8 cellular contexts compared by ENCODE assay signal in genomic region chr14:75559451-75560187, GRCh38. TPM values are rescaled to one million over a fixed set of nuclear protein-coding genes. Genes with fewer than 3 reads are reported as not detected.
A peak's percentile ranks its signal among the peaks of the same experiment; 100 is the strongest.
DNase-seq lines count a peak whose midpoint lies in the region; ATAC-seq and TF ChIP-seq lines count a peak whose summit lies in the region.

No MANE protein-coding gene starts in this region.

- no TSS peak for BruUV-seq in OCI-LY7 (replicated peaks; lab: Mats Ljungman, UMichigan)

- peak; percentile 81 for ATAC-seq in RWPE2 (ENCODE audit: low read depth)
- peak; percentile 79 for ATAC-seq in stimulated activated naive CD8-positive, alpha-beta T cell treated with anti-CD3 and anti-CD28 coated beads, Interleukin-15, Interleukin-2, amounts not matched to agents 100 U/mL and 50 U/mL, for 24 hours

- H3K4me1 ChIP-seq in RWPE2 (ENCODE audit: insufficient read depth, poor library complexity, severe bottlenecking) (peaks cover 33% of the 10 kb centered on the region), OCI-LY7 (ENCODE audit: insufficient read depth, low read length, poor library complexity, severe bottlenecking) (no peaks in the 10 kb centered on the region)

- DNase-seq in NK-92 treated with Interleukin-12 subunit alpha and Interleukin-12 subunit beta, amount 100 ng/mL, for 24 hours (lab: John Stamatoyannopoulos, UW) = peak; percentile 38
- DNase-seq in NK-92 (lab: John Stamatoyannopoulos, UW; ENCODE audit: unreplicated experiment) (no peak), RWPE2 (ENCODE audit: low spot score) (peak; percentile 97), epithelial cell of esophagus (ENCODE audit: low read depth) (peak; percentile 94), OCI-LY7 (ENCODE audit: low spot score) (no peak), ACHN (no peak), HuH-7 (ENCODE audit: low spot score) (no peak)
- peak; percentile 72 for DNase-seq in stimulated activated naive CD8-positive, alpha-beta T cell treated with anti-CD3 and anti-CD28 coated beads, Interleukin-15, Interleukin-2, amounts not matched to agents 100 U/mL and 50 U/mL, for 24 hours

- intact Hi-C loops in OCI-LY7 (cut with micrococcal nuclease; ENCODE audit: unreplicated experiment) = loop anchor here (2.0 kb wide), 2 partner anchors 41 to 71 kb away; no protein-coding TSS in a partner anchor

- H3K27me3 ChIP-seq in RWPE2 (ENCODE audit: insufficient read depth, poor library complexity, severe bottlenecking) = no peaks in the 10 kb centered on the region

- H3K4me3 ChIP-seq in RWPE2 (ENCODE audit: severe bottlenecking) (no peak overlapping the region), epithelial cell of esophagus (ENCODE audit: low read length) (no peak overlapping the region), OCI-LY7 (ENCODE audit: low read depth, low read length, poor library complexity, severe bottlenecking) (no peak overlapping the region)

- H3K27ac ChIP-seq in RWPE2 (ENCODE audit: poor library complexity, severe bottlenecking) = peak overlapping the region; percentile 78
- H3K27ac ChIP-seq in OCI-LY7 (ENCODE audit: low read depth, low read length, poor library complexity, severe bottlenecking) = no peak overlapping the region

- no peaks in the 10 kb centered on the region for H3K9me2 ChIP-seq in OCI-LY7 (ENCODE audit: insufficient read depth, low read length)

- TF ChIP-seq CTCF in RWPE2 (IDR thresholded peaks at IDR 0.05; ENCODE audit: poor library complexity, severe bottlenecking) (no peak), epithelial cell of esophagus (IDR thresholded peaks at IDR 0.05; ENCODE audit: insufficient read depth, low read depth, low read length, missing control alignments) (no peak), OCI-LY7 (conservative IDR thresholded peaks at IDR 0.05; ENCODE audit: low read length) (no peak)

- no peaks in the 10 kb centered on the region for H3K36me3 ChIP-seq in RWPE2 (ENCODE audit: low read depth)
- H3K36me3 ChIP-seq in OCI-LY7 (ENCODE audit: insufficient read depth, low read length) = no peaks in the 10 kb centered on the region

- no peaks in the 10 kb centered on the region for H3K9me3 ChIP-seq in RWPE2 (ENCODE audit: severe bottlenecking)
- no peaks in the 10 kb centered on the region for H3K9me3 ChIP-seq in OCI-LY7 (ENCODE audit: low read length)

- no peak overlapping the region for H2AFZ ChIP-seq in OCI-LY7 (ENCODE audit: low read length)

- CTCF ChIA-PET in OCI-LY7 (lab: Charles Lee; ENCODE audit: unreplicated experiment) = no interaction called here

- H3K4me2 ChIP-seq in OCI-LY7 (ENCODE audit: low read length) = no peak overlapping the region

- POLR2A ChIA-PET in OCI-LY7 (lab: Charles Lee) = no interaction called here

- in situ Hi-C loops in ACHN (cut with HindIII; ENCODE audit: low pct_ligation_motif_present, low pct_unique_long_range_greater_than_20kb, low sequenced_read_pairs) = no loop called here

- no peaks in the 10 kb centered on the region for H3K79me2 ChIP-seq in OCI-LY7 (ENCODE audit: insufficient read depth, low read depth, low read length)

- no peaks in the 10 kb centered on the region for H4K20me1 ChIP-seq in OCI-LY7 (ENCODE audit: insufficient read depth, low read length)

RNA-seq across cellular contexts. Expression of gene FLVCR2, which starts 18.8 kb away (rescaled TPM):
- total RNA-seq in OCI-LY7 (2014; rRNA removed; shearing (Covaris generic)) = 0.26 TPM in 1 of 2 replicates, not detected in the other
- total RNA-seq in OCI-LY7 (2022) = not detected in 2 replicates

RNA-seq across cellular contexts. Expression of gene BATF, which starts 37.4 kb away (rescaled TPM):
- total RNA-seq in OCI-LY7 (2014; rRNA removed; shearing (Covaris generic)) = 0.98 and 5.3 TPM in 2 replicates
- total RNA-seq in OCI-LY7 (2022) = 1.1 and 1.5 TPM in 2 replicates

Comparison
In these comparisons a context has a peak if more than half of its experiments do, and no peak if none do; other contexts are left out.
1. DNase-seq: peak in NK-92 treated with Interleukin-12 subunit alpha and Interleukin-12 subunit beta, amount 100 ng/mL, for 24 hours (single experiment), RWPE2 (single experiment), epithelial cell of esophagus (single experiment) and stimulated activated naive CD8-positive, alpha-beta T cell treated with anti-CD3 and anti-CD28 coated beads, Interleukin-15, Interleukin-2, amounts not matched to agents 100 U/mL and 50 U/mL, for 24 hours (single experiment); none in NK-92 (single experiment), OCI-LY7 (single experiment), ACHN (single experiment) and HuH-7 (single experiment).